Comparison of ENCODE assay signal across 10 cellular contexts in the genomic region with DNA sequence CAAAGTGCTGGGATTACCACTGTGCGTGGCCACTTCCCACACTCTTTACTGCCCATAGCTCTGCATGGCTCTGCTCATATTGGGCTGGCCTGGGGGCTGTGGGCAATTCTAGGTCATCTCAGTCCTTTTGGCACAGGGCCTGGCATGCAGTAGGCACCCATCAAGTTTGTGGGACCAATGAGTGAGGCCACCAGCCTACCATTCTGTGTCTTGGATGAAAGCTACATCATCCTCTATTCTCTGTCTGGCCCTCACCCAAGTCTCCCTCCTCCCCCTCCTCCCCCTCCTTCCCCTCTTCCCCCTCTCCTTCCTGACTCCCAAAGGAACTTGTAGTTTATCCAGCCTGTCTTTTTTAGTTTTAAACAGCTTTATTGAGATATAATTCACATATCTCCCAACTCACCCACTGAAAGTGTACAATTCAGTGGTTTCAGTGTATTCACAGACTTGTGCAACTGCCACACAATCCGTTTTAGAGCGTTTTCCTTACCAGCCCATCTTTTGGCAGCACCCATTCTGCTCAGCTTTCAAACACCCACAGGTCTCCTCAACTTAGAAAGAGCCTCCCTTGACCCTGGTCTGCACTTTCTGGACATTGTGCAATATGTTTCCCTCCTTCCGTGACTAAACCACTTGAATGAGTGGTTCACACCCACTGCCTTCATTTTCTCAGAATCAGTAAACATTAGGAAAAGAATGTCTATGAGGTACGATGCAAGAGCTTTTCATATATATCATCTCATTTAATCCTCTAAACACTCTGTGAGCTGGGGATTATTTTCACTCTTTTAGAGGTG. TPM values are rescaled to one million over a fixed set of nuclear protein-coding genes. Genes with fewer than 3 reads are reported as not detected.
DNase-seq lines count a peak whose midpoint lies in the region; ATAC-seq and TF ChIP-seq lines count a peak whose summit lies in the region.
"Had no signal": no experiment of that assay in that cellular context is flagged by ENCODE, and none has a peak within 500 bp of the region (broad histone marks: within the 10 kb centered on the region; RNA-seq: fewer than 3 reads in every experiment).

No MANE protein-coding gene starts in this region.

- no peaks in the 10 kb centered on the region for H3K36me3 Mint-ChIP-seq in activated T-cell treated with anti-CD3 and anti-CD28 coated beads, Interleukin-2, amount 50 U/mL, for 72 hours (ENCODE audit: insufficient read depth in 2 of 2)

- H3K27ac ChIP-seq in heart right ventricle, result peak overlapping the region in 9 of 10 donors; percentile 1 to 66 (median 29)

- peaks cover 23% of the 10 kb centered on the region for H3K4me1 Mint-ChIP-seq in activated T-cell treated with anti-CD3 and anti-CD28 coated beads, Interleukin-2, amount 50 U/mL, for 72 hours (ENCODE audit: low read depth)
- H3K4me1 Mint-ChIP-seq in stimulated activated naive CD8-positive, alpha-beta T cell treated with anti-CD3 and anti-CD28 coated beads, Interleukin-15, amount 100 ng/mL, for 72 hours, result peaks cover 31% of the 10 kb centered on the region

- ATAC-seq in activated T-cell treated with anti-CD3 and anti-CD28 coated beads, Interleukin-2, amount 50 U/mL, for 72 hours (replicated peaks in 1 of 2), result peak; percentile 85 to 91
- ATAC-seq in heart right ventricle (peak in 7 of 8 donors; percentile 29 to 79 (median 49)), HG02938 (IDR thresholded peaks at IDR 0.05; ENCODE audit: unreplicated experiment) (no peak), GM19452 (IDR thresholded peaks at IDR 0.05; ENCODE audit: unreplicated experiment) (no peak)
- peak; percentile 86 for ATAC-seq in stimulated activated naive CD8-positive, alpha-beta T cell treated with anti-CD3 and anti-CD28 coated beads, Interleukin-15, amount 100 ng/mL, for 72 hours

- no peaks in the 10 kb centered on the region for H3K9me3 ChIP-seq in heart right ventricle

- H3K27me3 ChIP-seq in heart right ventricle, result no peaks in the 10 kb centered on the region

- H3K27me3 Mint-ChIP-seq in activated T-cell treated with anti-CD3 and anti-CD28 coated beads, Interleukin-2, amount 50 U/mL, for 72 hours (ENCODE audit: low read depth), result peaks cover 32% of the 10 kb centered on the region
- H3K27me3 Mint-ChIP-seq in stimulated activated naive CD8-positive, alpha-beta T cell treated with anti-CD3 and anti-CD28 coated beads, Interleukin-15, amount 100 ng/mL, for 72 hours, result peaks cover 50% of the 10 kb centered on the region

- TF ChIP-seq CTCF in heart right ventricle (IDR thresholded peaks at IDR 0.05), result no peak

- H3K4me1 ChIP-seq in heart right ventricle, result peaks cover 3 to 56% (median 29%) of the 10 kb centered on the region in 9 donors

- intact Hi-C loops in heart right ventricle (cut with DNase I), result no loop called here

- H3K27ac Mint-ChIP-seq in activated T-cell treated with anti-CD3 and anti-CD28 coated beads, Interleukin-2, amount 50 U/mL, for 72 hours, result peak overlapping the region; percentile 88
- H3K27ac Mint-ChIP-seq in stimulated activated naive CD8-positive, alpha-beta T cell treated with anti-CD3 and anti-CD28 coated beads, Interleukin-15, amount 100 ng/mL, for 72 hours, result no peak overlapping the region

- DNase-seq in HCEC 1CT (peak; percentile 86), heart right ventricle (no peak), NCI-H2029 (lab: John Stamatoyannopoulos, UW) (no peak)
- DNase-seq in activated T-cell treated with anti-CD3 and anti-CD28 coated beads, Interleukin-2, amount 50 U/mL, for 72 hours, result peak; percentile 21 to 42
- peak in 1 of 2 donors; percentile 23 for DNase-seq in stimulated activated naive CD8-positive, alpha-beta T cell treated with anti-CD3 and anti-CD28 coated beads, Interleukin-15, amount 100 ng/mL, for 72 hours
- DNase-seq: NCI-H526 treated with DMSO at 0.1 percent for 48 hours; occipital lobe; stimulated activated naive CD4-positive, alpha-beta T cell had no signal

- H3K9me3 Mint-ChIP-seq in activated T-cell treated with anti-CD3 and anti-CD28 coated beads, Interleukin-2, amount 50 U/mL, for 72 hours, result no peaks in the 10 kb centered on the region
- H3K9me3 Mint-ChIP-seq in stimulated activated naive CD8-positive, alpha-beta T cell treated with anti-CD3 and anti-CD28 coated beads, Interleukin-15, amount 100 ng/mL, for 72 hours, result no peaks in the 10 kb centered on the region

- H3K4me3 ChIP-seq in heart right ventricle, result no peak overlapping the region

- no peaks in the 10 kb centered on the region for H3K36me3 ChIP-seq in heart right ventricle

- WGBS in heart right ventricle, 2 donors, result 66 to 77% methylated on average over 5 of the region's 5 CpGs

- H3K4me3 Mint-ChIP-seq in activated T-cell treated with anti-CD3 and anti-CD28 coated beads, Interleukin-2, amount 50 U/mL, for 72 hours, result peak overlapping the region; percentile 1 to 48
- peak overlapping the region in 1 of 2 donors; percentile 25 for H3K4me3 Mint-ChIP-seq in stimulated activated naive CD8-positive, alpha-beta T cell treated with anti-CD3 and anti-CD28 coated beads, Interleukin-15, amount 100 ng/mL, for 72 hours

RNA-seq across cellular contexts. Expression of a gene that starts 21.5 kb away (rescaled TPM):
- 10 to 100 TPM; 60.1 to 69.7 TPM for total RNA-seq in activated T-cell treated with anti-CD3 and anti-CD28 coated beads, Interleukin-2, amount 50 U/mL, for 72 hours
- 10 to 100 TPM; 36.0 to 52.9 (median 40.6) TPM for total RNA-seq in heart right ventricle
- 100 to 1,000 TPM in 1 of 2 donors, 10 to 100 TPM in 1; 30.4 to 103 TPM for polyA plus RNA-seq in heart right ventricle

Comparison
In these comparisons a context has a peak if more than half of its experiments do, and no peak if none do; other contexts are left out.
1. DNase-seq: peak in HCEC 1CT (single experiment) and activated T-cell treated with anti-CD3 and anti-CD28 coated beads, Interleukin-2, amount 50 U/mL, for 72 hours (2 of 2); none in heart right ventricle (0 of 2) and NCI-H2029 (single experiment).
2. ATAC-seq: peak in activated T-cell treated with anti-CD3 and anti-CD28 coated beads, Interleukin-2, amount 50 U/mL, for 72 hours (2 of 2), heart right ventricle (7 of 8) and stimulated activated naive CD8-positive, alpha-beta T cell treated with anti-CD3 and anti-CD28 coated beads, Interleukin-15, amount 100 ng/mL, for 72 hours (single experiment); none in HG02938 (single experiment) and GM19452 (single experiment).